8 cellular contexts compared by ENCODE assay signal in the genomic region with DNA sequence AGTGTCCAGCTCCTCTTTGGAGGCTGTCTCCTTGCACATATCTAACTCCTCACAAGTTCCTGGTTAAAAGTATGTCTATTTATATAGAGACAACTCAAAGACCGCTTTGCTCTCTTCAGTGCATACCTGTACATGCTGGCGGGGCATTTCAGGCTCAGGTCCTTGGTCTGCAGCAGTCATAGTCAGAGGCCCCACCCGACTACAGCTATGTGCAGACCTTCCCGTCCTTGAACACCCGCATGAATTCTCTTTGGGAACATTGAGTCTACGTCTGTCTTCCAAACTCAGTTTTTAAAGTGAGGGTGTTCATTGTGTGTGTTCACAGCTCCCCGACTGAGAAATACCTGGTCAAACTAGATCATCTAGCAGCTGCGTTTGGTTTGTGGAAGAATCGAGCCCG. TPM values are rescaled to one million over a fixed set of nuclear protein-coding genes. Genes with fewer than 3 reads are reported as not detected.
DNase-seq lines count a peak whose midpoint lies in the region; ATAC-seq and TF ChIP-seq lines count a peak whose summit lies in the region.

No MANE protein-coding gene starts in this region.

- peaks cover 43% of the 10 kb centered on the region for H3K4me1 Mint-ChIP-seq in activated CD4-positive, alpha-beta T cell treated with anti-CD3 and anti-CD28 coated beads, Interleukin-2, amount 10 ng/mL, durations not matched to agents 7 days and 5 days
- H3K4me1 Mint-ChIP-seq in activated CD8-positive, alpha-beta T cell treated with anti-CD3 and anti-CD28 coated beads for 36 hours (ENCODE audit: low read depth), result peaks cover 36% of the 10 kb centered on the region
- peaks cover 35 to 49% of the 10 kb centered on the region in 2 donors for H3K4me1 Mint-ChIP-seq in stimulated activated naive B cell treated with anti-CD40 and anti-IgM and Interleukin-4, amounts not matched to agents 10 μg/mL and 1 μg/mL and 100 μg/mL, for 72 hours

- intact Hi-C loops in activated CD8-positive, alpha-beta T cell treated with anti-CD3 and anti-CD28 coated beads for 36 hours (cut with micrococcal nuclease), result loop anchor here (10.0 kb wide), 1 partner anchor 79 kb away; no protein-coding TSS in a partner anchor

- ATAC-seq in activated CD8-positive, alpha-beta T cell treated with anti-CD3 and anti-CD28 coated beads for 36 hours, result no peak
- ATAC-seq in stimulated activated naive B cell treated with anti-CD40 and anti-IgM and Interleukin-4, amounts not matched to agents 10 μg/mL and 1 μg/mL and 100 μg/mL, for 72 hours (replicated peaks), result no peak
- no peak for ATAC-seq in HG03565 (IDR thresholded peaks at IDR 0.05; ENCODE audit: unreplicated experiment)

- CTCF ChIA-PET in activated CD4-positive, alpha-beta T cell treated with anti-CD3 and anti-CD28 coated beads, Interleukin-2, amount 10 ng/mL, durations not matched to agents 7 days and 5 days (lab: Charles Lee), result interaction anchor here (0.6 to 0.7 kb wide), 2 partner anchors 13 to 362 kb away, joined by 3 to 5 read pairs; no protein-coding TSS in a partner anchor
- CTCF ChIA-PET in activated CD8-positive, alpha-beta T cell treated with anti-CD3 and anti-CD28 coated beads for 36 hours (lab: Charles Lee), result interaction anchor here (0.7 to 1.2 kb wide), 3 partner anchors 9 to 173 kb away, joined by 3 to 4 read pairs (median 3); no protein-coding TSS in a partner anchor

- no peaks in the 10 kb centered on the region for H3K27me3 Mint-ChIP-seq in activated CD4-positive, alpha-beta T cell treated with anti-CD3 and anti-CD28 coated beads, Interleukin-2, amount 10 ng/mL, durations not matched to agents 7 days and 5 days
- no peaks in the 10 kb centered on the region for H3K27me3 Mint-ChIP-seq in activated CD8-positive, alpha-beta T cell treated with anti-CD3 and anti-CD28 coated beads for 36 hours
- H3K27me3 Mint-ChIP-seq in stimulated activated naive B cell treated with anti-CD40 and anti-IgM and Interleukin-4, amounts not matched to agents 10 μg/mL and 1 μg/mL and 100 μg/mL, for 72 hours, result peaks cover 0 to 28% of the 10 kb centered on the region in 2 donors

- no peak for TF ChIP-seq CTCF in activated CD8-positive, alpha-beta T cell treated with anti-CD3 and anti-CD28 coated beads for 36 hours (IDR thresholded peaks at IDR 0.05)

- peaks cover 17% of the 10 kb centered on the region for H3K36me3 Mint-ChIP-seq in activated CD4-positive, alpha-beta T cell treated with anti-CD3 and anti-CD28 coated beads, Interleukin-2, amount 10 ng/mL, durations not matched to agents 7 days and 5 days (ENCODE audit: low read depth)
- peaks cover 12% of the 10 kb centered on the region for H3K36me3 Mint-ChIP-seq in activated CD8-positive, alpha-beta T cell treated with anti-CD3 and anti-CD28 coated beads for 36 hours (ENCODE audit: low read depth)
- H3K36me3 Mint-ChIP-seq in stimulated activated naive B cell treated with anti-CD40 and anti-IgM and Interleukin-4, amounts not matched to agents 10 μg/mL and 1 μg/mL and 100 μg/mL, for 72 hours, result peaks cover 4 to 25% of the 10 kb centered on the region in 2 donors

- DNase-seq in activated CD4-positive, alpha-beta T cell treated with anti-CD3 and anti-CD28 coated beads, Interleukin-2, amount 10 ng/mL, durations not matched to agents 7 days and 5 days, result no peak
- no peak for DNase-seq in activated CD4-positive, alpha-beta T cell treated with anti-CD3 and anti-CD28 coated beads, Interleukin-2, amount 50 U/mL, for 48 hours
- no peak for DNase-seq in activated CD8-positive, alpha-beta T cell treated with anti-CD3 and anti-CD28 coated beads for 36 hours
- DNase-seq in stimulated activated naive B cell treated with anti-CD40 and anti-IgM and Interleukin-4, amounts not matched to agents 10 μg/mL and 1 μg/mL and 100 μg/mL, for 72 hours, result no peak
- DNase-seq in NAMALWA (ENCODE audit: low spot score), result no peak
- DNase-seq in NCI-H1105 (lab: John Stamatoyannopoulos, UW), result no peak

- H3K27ac Mint-ChIP-seq in activated CD4-positive, alpha-beta T cell treated with anti-CD3 and anti-CD28 coated beads, Interleukin-2, amount 10 ng/mL, durations not matched to agents 7 days and 5 days, result no peak overlapping the region
- H3K27ac Mint-ChIP-seq in activated CD8-positive, alpha-beta T cell treated with anti-CD3 and anti-CD28 coated beads for 36 hours, result no peak overlapping the region
- H3K27ac Mint-ChIP-seq in stimulated activated naive B cell treated with anti-CD40 and anti-IgM and Interleukin-4, amounts not matched to agents 10 μg/mL and 1 μg/mL and 100 μg/mL, for 72 hours, result peak overlapping the region; percentile 94

- H3K4me3 ChIP-seq in iPS-11a (ENCODE audit: low read depth, low read length), result peak overlapping the region; percentile 49

- H3K9me3 Mint-ChIP-seq in activated CD4-positive, alpha-beta T cell treated with anti-CD3 and anti-CD28 coated beads, Interleukin-2, amount 10 ng/mL, durations not matched to agents 7 days and 5 days, result no peaks in the 10 kb centered on the region
- no peaks in the 10 kb centered on the region for H3K9me3 Mint-ChIP-seq in activated CD8-positive, alpha-beta T cell treated with anti-CD3 and anti-CD28 coated beads for 36 hours
- no peaks in the 10 kb centered on the region for H3K9me3 Mint-ChIP-seq in stimulated activated naive B cell treated with anti-CD40 and anti-IgM and Interleukin-4, amounts not matched to agents 10 μg/mL and 1 μg/mL and 100 μg/mL, for 72 hours

- peak overlapping the region; percentile 91 for H3K4me3 Mint-ChIP-seq in activated CD4-positive, alpha-beta T cell treated with anti-CD3 and anti-CD28 coated beads, Interleukin-2, amount 10 ng/mL, durations not matched to agents 7 days and 5 days
- peak overlapping the region; percentile 83 for H3K4me3 Mint-ChIP-seq in activated CD8-positive, alpha-beta T cell treated with anti-CD3 and anti-CD28 coated beads for 36 hours
- H3K4me3 Mint-ChIP-seq in stimulated activated naive B cell treated with anti-CD40 and anti-IgM and Interleukin-4, amounts not matched to agents 10 μg/mL and 1 μg/mL and 100 μg/mL, for 72 hours, result peak overlapping the region; percentile 86 to 89

- POLR2A ChIA-PET in activated CD4-positive, alpha-beta T cell treated with anti-CD3 and anti-CD28 coated beads, Interleukin-2, amount 10 ng/mL, durations not matched to agents 7 days and 5 days (lab: Charles Lee), result interaction anchor here (0.6 to 0.7 kb wide), 4 partner anchors 44 to 278 kb away, joined by 3 read pairs; no protein-coding TSS in a partner anchor
- POLR2A ChIA-PET in activated CD8-positive, alpha-beta T cell treated with anti-CD3 and anti-CD28 coated beads for 36 hours (lab: Charles Lee), result interaction anchor here (1.1 to 1.5 kb wide), 5 partner anchors 12 to 83 kb away, joined by 3 to 8 read pairs (median 4); no protein-coding TSS in a partner anchor

RNA-seq across cellular contexts. Expression of a gene that starts 4.2 kb away (rescaled TPM):
- total RNA-seq in activated CD4-positive, alpha-beta T cell treated with anti-CD3 and anti-CD28 coated beads, Interleukin-2, amount 10 ng/mL, durations not matched to agents 7 days and 5 days, result 10 to 100 TPM; 53.1 to 54.9 TPM
- total RNA-seq in activated CD8-positive, alpha-beta T cell treated with anti-CD3 and anti-CD28 coated beads for 36 hours, result 10 to 100 TPM; 38.3 to 39.6 TPM
